Comparison of ENCODE assay signal across 17 cellular contexts in genomic region chr2:20542761-20543578, GRCh38.
DNase-seq lines count a peak whose midpoint lies in the region; ATAC-seq and TF ChIP-seq lines count a peak whose summit lies in the region.
"Had no signal": no experiment of that assay in that cellular context is flagged by ENCODE, and none has a peak within 500 bp of the region (broad histone marks: within the 10 kb centered on the region; RNA-seq: fewer than 3 reads in every experiment).

No MANE protein-coding gene starts in this region.

- H4K91ac ChIP-seq in neuronal stem cell (ENCODE audit: low read depth, low read length, poor library complexity), result no peak overlapping the region

- no peak overlapping the region for H3K27ac ChIP-seq in ACC112 (ENCODE audit: low read depth, low read length)
- no peak overlapping the region for H3K27ac ChIP-seq in neuronal stem cell (replicated peaks; ENCODE audit: low read length)
- no peak overlapping the region for H3K27ac ChIP-seq in A673 (ENCODE audit: low read depth, low read length, poor library complexity, severe bottlenecking)
- H3K27ac ChIP-seq in lower lobe of right lung, result no peak overlapping the region
- no peak overlapping the region for H3K27ac ChIP-seq in brain microvascular endothelial cell
- H3K27ac ChIP-seq: KMS-11, pancreas, PC-9, stomach had no signal

- no peak overlapping the region for H2BK5ac ChIP-seq in neuronal stem cell (ENCODE audit: low read length)

- no peak overlapping the region for H2BK120ac ChIP-seq in neuronal stem cell (ENCODE audit: low read depth, low read length)

- no peak overlapping the region for H3K23ac ChIP-seq in neuronal stem cell (ENCODE audit: low read depth, low read length, poor library complexity)

- CTCF ChIA-PET in A673 (lab: Charles Lee), result no interaction called here

- H2BK12ac ChIP-seq in neuronal stem cell (ENCODE audit: low read length), result no peak overlapping the region

- H3K4ac ChIP-seq in neuronal stem cell (ENCODE audit: low read length), result no peak overlapping the region

- no peaks in the 10 kb centered on the region for H3K36me3 ChIP-seq in ACC112 (ENCODE audit: insufficient read depth, low read length)
- H3K36me3 ChIP-seq in neuronal stem cell (replicated peaks in 1 of 2; ENCODE audit: control insufficient read depth in 2 of 2, insufficient read depth in 2 of 2, low read length in 2 of 2), result no peaks in the 10 kb centered on the region
- no peaks in the 10 kb centered on the region for H3K36me3 ChIP-seq in A673 (ENCODE audit: insufficient read depth, low read length, poor library complexity, severe bottlenecking)
- H3K36me3 ChIP-seq in lower lobe of right lung, result no peaks in the 10 kb centered on the region
- H3K36me3 ChIP-seq in brain microvascular endothelial cell (replicated peaks), result no peaks in the 10 kb centered on the region
- H3K36me3 ChIP-seq: pancreas, stomach had no signal

- WGBS in neuronal stem cell (ENCODE audit: extremely low coverage in 2 of 2, insufficient read length in 2 of 2, insufficient replicate concordance in 1 of 2), 2 donors, result no CpG with 5 or more reads among the region's 13 CpGs

- peak overlapping the region; percentile 16 for H2BK15ac ChIP-seq in neuronal stem cell (ENCODE audit: low read length)

- ATAC-seq in esophagus mucosa (peak; percentile 19), lower lobe of right lung (no peak)
- no peak for ATAC-seq in stimulated activated naive CD8-positive, alpha-beta T cell treated with anti-CD3 and anti-CD28 coated beads, Interleukin-15, Interleukin-2, amounts not matched to agents 100 U/mL and 50 U/mL, for 24 hours
- ATAC-seq: activated T-cell treated with anti-CD3 and anti-CD28 coated beads, Interleukin-2, amount 50 U/mL, for 4 hours; pancreas had no signal

- DNase-seq in LHCN-M2 (ENCODE audit: low read depth) (peak; percentile 72), neuronal stem cell (ENCODE audit: low spot score) (no peak), A673 (ENCODE audit: low spot score) (no peak), lower lobe of right lung (no peak), brain microvascular endothelial cell (no peak)
- no peak for DNase-seq in stimulated activated naive CD8-positive, alpha-beta T cell treated with anti-CD3 and anti-CD28 coated beads, Interleukin-15, Interleukin-2, amounts not matched to agents 100 U/mL and 50 U/mL, for 24 hours
- DNase-seq: activated T-cell treated with anti-CD3 and anti-CD28 coated beads, Interleukin-2, amount 50 U/mL, for 4 hours; AML-193; central memory CD4-positive, alpha-beta T cell; NCI-H1436 treated with DMSO at 0.1 percent for 48 hours; PC-9; stimulated activated CD4-positive, alpha-beta T cell treated with anti-CD3 and anti-CD28 coated beads, Interleukin-15, amount 100 ng/mL, for 24 hours; stomach had no signal

- no peaks in the 10 kb centered on the region for H3K79me1 ChIP-seq in neuronal stem cell (ENCODE audit: low read depth, low read length)

- no peak overlapping the region for H3K9ac ChIP-seq in neuronal stem cell (ENCODE audit: low read depth, low read length, poor library complexity)
- H3K9ac ChIP-seq: KMS-11 had no signal

- H3K4me1 ChIP-seq in ACC112 (ENCODE audit: control insufficient read depth, insufficient read depth, low read length, unreplicated experiment), result peaks cover 18% of the 10 kb centered on the region
- peaks cover 11 to 13% of the 10 kb centered on the region in 2 donors for H3K4me1 ChIP-seq in neuronal stem cell (ENCODE audit: control insufficient read depth in 2 of 2, insufficient read depth in 1 of 2, low read depth in 1 of 2, low read length in 2 of 2)
- no peaks in the 10 kb centered on the region for H3K4me1 ChIP-seq in A673 (ENCODE audit: insufficient read depth, low read length, poor library complexity, severe bottlenecking)
- H3K4me1 ChIP-seq in lower lobe of right lung, result no peaks in the 10 kb centered on the region
- H3K4me1 ChIP-seq: pancreas had no signal

- in situ Hi-C loops in brain microvascular endothelial cell (cut with HindIII; ENCODE audit: low pct_ligation_motif_present, low sequenced_read_pairs), result no loop called here

- BruUV-seq in A673 (replicated peaks; lab: Mats Ljungman, UMichigan), result no TSS peak

- H3K4me2 ChIP-seq in neuronal stem cell (ENCODE audit: insufficient read depth, low read length, poor library complexity, severe bottlenecking), result no peak overlapping the region
- H3K4me2 ChIP-seq: KMS-11, PC-9 had no signal

- H3K4me3 ChIP-seq in ACC112 (ENCODE audit: low read depth, low read length) (no peak overlapping the region), neuronal stem cell (ENCODE audit: low read length in 2 of 2) (no peak overlapping the region), A673 (ENCODE audit: low read depth, low read length, poor library complexity, severe bottlenecking) (no peak overlapping the region), lower lobe of right lung (no peak overlapping the region), brain microvascular endothelial cell (ENCODE audit: low read depth, low read length) (no peak overlapping the region)
- H3K4me3 ChIP-seq: pancreas, PC-9, stomach had no signal

- H2AK5ac ChIP-seq in neuronal stem cell (ENCODE audit: low read depth, low read length), result peak overlapping the region; percentile 89

- H3K27me3 ChIP-seq in ACC112 (ENCODE audit: insufficient read depth, low read length), result no peaks in the 10 kb centered on the region
- H3K27me3 ChIP-seq in neuronal stem cell (ENCODE audit: control insufficient read depth in 3 of 3, insufficient read depth in 3 of 3, low read depth in 1 of 3, low read length in 3 of 3), result peaks cover 0 to 30% (median 0%) of the 10 kb centered on the region in 3 experiments
- no peaks in the 10 kb centered on the region for H3K27me3 ChIP-seq in A673 (replicated peaks; ENCODE audit: insufficient read depth, low read depth, low read length, poor library complexity)
- H3K27me3 ChIP-seq in lower lobe of right lung (ENCODE audit: low read depth), result no peaks in the 10 kb centered on the region
- no peaks in the 10 kb centered on the region for H3K27me3 ChIP-seq in brain microvascular endothelial cell (replicated peaks)
- H3K27me3 ChIP-seq: pancreas, stomach had no signal

- H3K9me3 ChIP-seq in neuronal stem cell (replicated peaks in 1 of 2; ENCODE audit: control insufficient read depth in 2 of 2, insufficient read depth in 1 of 2, low read depth in 1 of 2, low read length in 2 of 2), result peaks cover 0 to 1% of the 10 kb centered on the region in 2 donors
- no peaks in the 10 kb centered on the region for H3K9me3 ChIP-seq in A673 (ENCODE audit: low read depth, low read length, poor library complexity, severe bottlenecking)
- peaks cover 6% of the 10 kb centered on the region for H3K9me3 ChIP-seq in lower lobe of right lung
- H3K9me3 ChIP-seq: pancreas had no signal

- H4K8ac ChIP-seq in neuronal stem cell (ENCODE audit: low read depth, low read length), result no peak overlapping the region

- H3K79me2 ChIP-seq in ACC112 (ENCODE audit: control insufficient read depth, insufficient read depth, low read length, unreplicated experiment), result no peaks in the 10 kb centered on the region

- TF ChIP-seq CTCF in A673 (conservative IDR thresholded peaks at IDR 0.05; ENCODE audit: low read depth, low read length), result no peak
- no peak for TF ChIP-seq CTCF in lower lobe of right lung (IDR thresholded peaks at IDR 0.05)
- TF ChIP-seq CTCF in brain microvascular endothelial cell (IDR thresholded peaks at IDR 0.05; ENCODE audit: low read depth, low read length, missing control alignments), result no peak

- H3K18ac ChIP-seq in neuronal stem cell (ENCODE audit: low read length), result peak overlapping the region; percentile 6

- H2AFZ ChIP-seq in ACC112 (ENCODE audit: low read length, unreplicated experiment), result peak overlapping the region; percentile 42
- H2AFZ ChIP-seq in neuronal stem cell (ENCODE audit: low read length), result no peak overlapping the region
- H2AFZ ChIP-seq: PC-9 had no signal

- no peak overlapping the region for H3K14ac ChIP-seq in neuronal stem cell (ENCODE audit: low read length)

- intact Hi-C loops in A673 (cut with micrococcal nuclease; ENCODE audit: unreplicated experiment), result no loop called here
- intact Hi-C loops in lower lobe of right lung (cut with DNase I), result no loop called here

- POLR2A ChIA-PET in A673 (lab: Charles Lee; ENCODE audit: low non-redundant PET), result no interaction called here
